ENCODE assay signal across 1 cellular context in the genomic region with DNA sequence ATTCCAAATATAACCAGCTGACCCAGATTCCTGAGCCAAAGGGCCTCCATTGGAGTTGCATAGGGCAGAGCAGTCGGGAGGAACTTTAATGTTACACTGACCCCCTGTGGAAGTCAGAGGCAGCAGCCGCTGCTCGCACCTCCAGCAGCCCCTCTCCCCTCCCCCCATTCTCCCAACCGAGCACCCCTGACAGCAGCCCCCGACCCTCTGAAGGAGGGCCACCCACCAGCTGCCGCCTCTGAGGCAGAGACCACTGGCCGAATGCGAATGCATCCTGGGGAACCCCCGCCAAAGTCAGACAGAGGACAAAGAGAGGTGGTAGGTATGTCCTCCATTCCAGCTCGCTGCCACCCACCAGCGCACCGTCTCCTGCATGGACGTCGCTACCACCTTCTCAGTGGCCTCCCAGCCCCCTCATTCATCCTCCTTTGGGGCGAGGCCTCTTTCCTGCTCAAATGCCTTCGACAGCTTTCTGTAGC.
TF ChIP-seq lines count a peak whose summit lies in the region.

No MANE protein-coding gene starts in this region.

TF ChIP-seq in K562, 482 proteins besides CTCF, POLR2A, EP300 and RAD21 (continued from another document):
- TF ChIP-seq, protein P1, sequence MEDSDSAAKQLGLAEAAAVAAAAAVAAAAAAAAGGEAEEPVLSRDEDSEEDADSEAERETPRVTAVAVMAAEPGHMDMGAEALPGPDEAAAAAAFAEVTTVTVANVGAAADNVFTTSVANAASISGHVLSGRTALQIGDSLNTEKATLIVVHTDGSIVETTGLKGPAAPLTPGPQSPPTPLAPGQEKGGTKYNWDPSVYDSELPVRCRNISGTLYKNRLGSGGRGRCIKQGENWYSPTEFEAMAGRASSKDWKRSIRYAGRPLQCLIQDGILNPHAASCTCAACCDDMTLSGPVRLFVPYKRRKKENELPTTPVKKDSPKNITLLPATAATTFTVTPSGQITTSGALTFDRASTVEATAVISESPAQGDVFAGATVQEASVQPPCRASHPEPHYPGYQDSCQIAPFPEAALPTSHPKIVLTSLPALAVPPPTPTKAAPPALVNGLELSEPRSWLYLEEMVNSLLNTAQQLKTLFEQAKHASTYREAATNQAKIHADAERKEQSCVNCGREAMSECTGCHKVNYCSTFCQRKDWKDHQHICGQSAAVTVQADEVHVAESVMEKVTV (CRISPR knock-in tag; IDR thresholded peaks at IDR 0.05): peak; percentile 24; the same call in 1 of the 2 replicates
- TF ChIP-seq ZBTB7A (IDR thresholded peaks at IDR 0.05; ENCODE audit: borderline replicate concordance, control insufficient read depth, low read depth, low read length): peak; percentile 30; the same call in 1 of the 2 replicates
